In genomic region chr13:112737329-112737728, GRCh38 we compare ENCODE assay signal across 24 cellular contexts.
"Had no signal": no experiment of that assay in that cellular context is flagged by ENCODE, and none has a peak within 500 bp of the region (broad histone marks: within the 10 kb centered on the region; RNA-seq: fewer than 3 reads in every experiment).

No MANE protein-coding gene starts in this region.

- H3K27me3 Mint-ChIP-seq: activated B cell treated with CpG ODN at 0.5 μM for 24 hours; activated CD4-positive, alpha-beta T cell treated with anti-CD3 and anti-CD28 coated beads for 36 hours; activated naive CD8-positive, alpha-beta T cell treated with anti-CD3 and anti-CD28 coated beads for 36 hours; natural killer cell treated with Interleukin-12 subunit alpha and Interleukin-12 subunit beta and Interleukin-15 and Interleukin-18, amount 100 ng/mL, for 72 hours had no signal

- H3K27ac Mint-ChIP-seq: activated B cell treated with CpG ODN at 0.5 μM for 24 hours; activated CD4-positive, alpha-beta T cell treated with anti-CD3 and anti-CD28 coated beads for 36 hours; activated naive CD8-positive, alpha-beta T cell treated with anti-CD3 and anti-CD28 coated beads for 36 hours; activated T-helper 1 cell treated with anti-CD3 and anti-CD28 coated beads, Interleukin-12 subunit alpha, Interleukin-12 subunit beta, Interleukin-2, Interleukin-4 antibody, amounts not matched to agents 30 ng/mL and 10 ng/mL and 1 ng/mL, durations not matched to agents 14 hours and 24 hours and 36 hours; mesothelial cell of epicardium; natural killer cell treated with Interleukin-12 subunit alpha and Interleukin-12 subunit beta and Interleukin-15 and Interleukin-18, amount 100 ng/mL, for 72 hours had no signal

- H3K27me3 ChIP-seq: esophagus muscularis mucosa, sigmoid colon, thyroid gland had no signal

- H3K4me1 ChIP-seq: sigmoid colon had no signal

- H3K4me3 Mint-ChIP-seq: activated B cell treated with CpG ODN at 0.5 μM for 24 hours; activated CD4-positive, alpha-beta T cell treated with anti-CD3 and anti-CD28 coated beads for 36 hours; activated naive CD8-positive, alpha-beta T cell treated with anti-CD3 and anti-CD28 coated beads for 36 hours; activated T-helper 1 cell treated with anti-CD3 and anti-CD28 coated beads, Interleukin-12 subunit alpha, Interleukin-12 subunit beta, Interleukin-2, Interleukin-4 antibody, amounts not matched to agents 30 ng/mL and 10 ng/mL and 1 ng/mL, durations not matched to agents 14 hours and 24 hours and 36 hours; mesothelial cell of epicardium; natural killer cell treated with Interleukin-12 subunit alpha and Interleukin-12 subunit beta and Interleukin-15 and Interleukin-18, amount 100 ng/mL, for 72 hours had no signal

- DNase-seq: activated B cell treated with CpG ODN at 0.5 μM for 24 hours; activated CD4-positive, alpha-beta T cell treated with anti-CD3 and anti-CD28 coated beads for 36 hours; activated CD4-positive, alpha-beta T cell treated with anti-CD3 and anti-CD28 coated beads, Interleukin-2, amount 50 U/mL, for 48 hours; activated naive CD8-positive, alpha-beta T cell treated with anti-CD3 and anti-CD28 coated beads for 36 hours; central memory CD4-positive, alpha-beta T cell; effector memory CD4-positive, alpha-beta T cell; hippocampal formation; left ventricle myocardium superior; mammary epithelial cell; occipital lobe; retina; sigmoid colon; stimulated activated CD4-positive, alpha-beta T cell treated with anti-CD3 and anti-CD28 coated beads, Interleukin-2, amount 100 ng/mL, for 48 hours; stimulated activated CD8-positive, alpha-beta memory T cell treated with anti-CD3 and anti-CD28 coated beads, Interleukin-4, amount 100 ng/mL, for 48 hours; stimulated activated naive CD4-positive, alpha-beta T cell; T-helper 9 cell; thyroid gland had no signal

- ATAC-seq: activated CD4-positive, alpha-beta T cell treated with anti-CD3 and anti-CD28 coated beads for 36 hours; left ventricle myocardium superior; natural killer cell treated with Interleukin-12 subunit alpha and Interleukin-12 subunit beta and Interleukin-15 and Interleukin-18, amount 100 ng/mL, for 72 hours had no signal

- H3K4me2 ChIP-seq: smooth muscle cell had no signal

- H3K9me3 Mint-ChIP-seq: activated B cell treated with CpG ODN at 0.5 μM for 24 hours; activated naive CD8-positive, alpha-beta T cell treated with anti-CD3 and anti-CD28 coated beads for 36 hours; activated T-helper 1 cell treated with anti-CD3 and anti-CD28 coated beads, Interleukin-12 subunit alpha, Interleukin-12 subunit beta, Interleukin-2, Interleukin-4 antibody, amounts not matched to agents 30 ng/mL and 10 ng/mL and 1 ng/mL, durations not matched to agents 14 hours and 24 hours and 36 hours; mesothelial cell of epicardium; natural killer cell treated with Interleukin-12 subunit alpha and Interleukin-12 subunit beta and Interleukin-15 and Interleukin-18, amount 100 ng/mL, for 72 hours had no signal

- H3K4me1 Mint-ChIP-seq: activated B cell treated with CpG ODN at 0.5 μM for 24 hours; activated naive CD8-positive, alpha-beta T cell treated with anti-CD3 and anti-CD28 coated beads for 36 hours had no signal

- H3K36me3 Mint-ChIP-seq: activated naive CD8-positive, alpha-beta T cell treated with anti-CD3 and anti-CD28 coated beads for 36 hours; mesothelial cell of epicardium; natural killer cell treated with Interleukin-12 subunit alpha and Interleukin-12 subunit beta and Interleukin-15 and Interleukin-18, amount 100 ng/mL, for 72 hours had no signal

- H3K36me3 ChIP-seq: sigmoid colon, thyroid gland had no signal

- H3K4me3 ChIP-seq: esophagus muscularis mucosa, sigmoid colon, smooth muscle cell, thyroid gland had no signal

- H3K9me3 ChIP-seq: esophagus muscularis mucosa, sigmoid colon, thyroid gland had no signal

- FAIRE-seq: astrocyte, frontal cortex had no signal

- H3K27ac ChIP-seq: esophagus muscularis mucosa, sigmoid colon, thyroid gland had no signal
